ENCODE assay signal across 1 cellular context in the genomic region with DNA sequence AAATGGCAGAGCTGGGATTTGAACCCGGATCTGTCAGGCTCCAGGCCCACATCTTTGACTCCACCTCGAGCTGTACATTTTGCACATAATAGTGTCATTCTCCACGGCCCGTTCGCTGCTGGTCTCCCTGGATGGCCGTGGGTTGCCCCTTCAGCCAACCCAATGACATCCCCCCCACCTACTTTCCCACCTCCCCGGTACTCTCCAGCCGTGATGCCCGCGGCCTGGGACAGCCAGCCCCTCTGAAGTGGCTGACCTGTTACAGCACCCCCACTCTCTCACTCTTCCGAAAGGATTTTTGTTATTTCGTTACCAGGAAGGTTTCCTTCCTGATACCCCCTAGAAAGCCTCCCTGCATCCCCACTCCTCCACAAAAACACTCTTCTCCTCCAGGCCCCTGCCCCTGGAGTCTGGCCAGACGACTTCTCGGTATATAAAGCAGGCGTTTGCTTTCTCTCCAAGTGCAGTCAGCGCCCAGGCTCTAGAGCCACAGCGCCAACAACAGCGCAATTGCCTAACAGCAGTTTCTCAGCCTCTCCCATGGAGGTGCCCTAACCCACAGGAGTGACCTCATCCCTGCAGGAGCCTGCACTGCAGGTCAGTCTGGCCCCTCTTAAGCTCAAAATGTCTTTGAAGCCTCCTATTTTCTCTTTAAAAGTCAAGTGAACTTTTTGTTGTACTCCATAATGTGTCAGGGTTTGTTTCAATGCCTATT.
TF ChIP-seq lines count a peak whose summit lies in the region.

No MANE protein-coding gene starts in this region.

TF ChIP-seq in H1, 55 proteins besides CTCF, POLR2A, EP300 and RAD21:
- TF ChIP-seq CEBPB (IDR thresholded peaks at IDR 0.05; ENCODE audit: low read depth, low read length): peak; percentile 65
- no peak for TF ChIP-seq MAFK (IDR thresholded peaks at IDR 0.05; ENCODE audit: low read depth, low read length)
- TF ChIP-seq JUN (IDR thresholded peaks at IDR 0.05; ENCODE audit: low read depth, low read length): 0 out of 2 replicates have a peak, but pooled peaks have one; percentile 7
- peak; percentile 81 for TF ChIP-seq JUND (IDR thresholded peaks at IDR 0.05; ENCODE audit: low read length)
- no peak for TF ChIP-seq SIN3A (conservative IDR thresholded peaks at IDR 0.05 in 1 of 2, IDR thresholded peaks at IDR 0.05 in 1 of 2; ENCODE audit: low read depth in 1 of 2, low read length in 2 of 2)
- TF ChIP-seq TEAD4 (IDR thresholded peaks at IDR 0.05; ENCODE audit: low read depth, low read length): no peak
- TF ChIP-seq SRF (IDR thresholded peaks at IDR 0.05; ENCODE audit: low read depth, low read length): no peak
- TF ChIP-seq NRF1 (IDR thresholded peaks at IDR 0.05; ENCODE audit: low read depth, low read length): no peak
